27 cellular contexts compared by ENCODE assay signal in the genomic region with DNA sequence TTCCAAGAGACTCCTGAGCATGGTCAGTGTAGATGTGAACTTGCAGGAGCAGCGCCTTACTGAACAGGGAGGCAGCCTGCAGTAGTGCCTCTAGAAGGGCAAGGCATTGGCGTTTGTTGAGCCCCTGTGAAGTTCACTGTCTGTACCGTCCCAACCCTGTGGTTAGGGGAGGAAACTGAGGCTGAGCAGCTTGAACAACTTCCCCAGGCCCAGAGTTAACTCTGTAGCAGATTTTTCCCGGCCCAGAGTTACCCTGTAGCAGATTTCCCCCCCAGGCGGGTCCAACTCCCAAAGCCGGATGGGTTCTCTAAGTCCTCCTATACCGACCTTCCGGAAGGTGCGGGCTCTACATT. TPM values are rescaled to one million over a fixed set of nuclear protein-coding genes. Genes with fewer than 3 reads are reported as not detected.
DNase-seq lines count a peak whose midpoint lies in the region; ATAC-seq and TF ChIP-seq lines count a peak whose summit lies in the region.
"Had no signal": no experiment of that assay in that cellular context is flagged by ENCODE, and none has a peak within 500 bp of the region (broad histone marks: within the 10 kb centered on the region; RNA-seq: fewer than 3 reads in every experiment).

No MANE protein-coding gene starts in this region.

- H3K4me1 ChIP-seq in GM23338 (ENCODE audit: insufficient read depth) (peaks cover 60% of the 10 kb centered on the region), osteoblast (ENCODE audit: insufficient read depth, low read length) (no peaks in the 10 kb centered on the region)
- H3K4me1 ChIP-seq: Caco-2 had no signal

- CTCF ChIA-PET in activated naive CD4-positive, alpha-beta T cell treated with anti-CD3 and anti-CD28 coated beads for 36 hours (lab: Charles Lee), result no interaction called here

- no peaks in the 10 kb centered on the region for H3K36me3 Mint-ChIP-seq in GM23338 (ENCODE audit: low read depth)
- no peaks in the 10 kb centered on the region for H3K36me3 Mint-ChIP-seq in nephron (ENCODE audit: low read depth)
- H3K36me3 Mint-ChIP-seq in activated naive CD4-positive, alpha-beta T cell treated with anti-CD3 and anti-CD28 coated beads for 36 hours (ENCODE audit: low read depth), result no peaks in the 10 kb centered on the region
- no peaks in the 10 kb centered on the region for H3K36me3 Mint-ChIP-seq in activated naive CD8-positive, alpha-beta T cell treated with anti-CD3 and anti-CD28 coated beads, Interleukin-2, amount 50 U/mL, for 24 hours (ENCODE audit: low read depth)
- H3K36me3 Mint-ChIP-seq: CD8-positive, alpha-beta T cell had no signal

- TF ChIP-seq CTCF in GM23338 (conservative IDR thresholded peaks at IDR 0.05; ENCODE audit: low read depth in 2 of 2) (no peak), nephron (IDR thresholded peaks at IDR 0.05; ENCODE audit: unreplicated experiment in 3 of 3) (no peak), osteoblast (IDR thresholded peaks at IDR 0.05; ENCODE audit: extremely low read depth, low read depth, low read length) (no peak)

- H3K4me3 ChIP-seq in GM23338 (peak overlapping the region; percentile 58), osteoblast (ENCODE audit: insufficient read depth, low read length) (no peak overlapping the region)
- H3K4me3 ChIP-seq: HAP-1 had no signal

- H3K4me1 Mint-ChIP-seq in GM23338 (peaks cover 52% of the 10 kb centered on the region), nephron (peaks cover 26% of the 10 kb centered on the region)
- peaks cover 13% of the 10 kb centered on the region for H3K4me1 Mint-ChIP-seq in activated naive CD4-positive, alpha-beta T cell treated with anti-CD3 and anti-CD28 coated beads for 36 hours (ENCODE audit: low read depth)
- H3K4me1 Mint-ChIP-seq in activated naive CD8-positive, alpha-beta T cell treated with anti-CD3 and anti-CD28 coated beads, Interleukin-2, amount 50 U/mL, for 24 hours, result peaks cover 14% of the 10 kb centered on the region

- intact Hi-C loops in activated naive CD4-positive, alpha-beta T cell treated with anti-CD3 and anti-CD28 coated beads for 36 hours (cut with micrococcal nuclease), result no loop called here

- H3K4me2 ChIP-seq in GM23338, result peak overlapping the region; percentile 87
- no peak overlapping the region for H3K4me2 ChIP-seq in osteoblast (ENCODE audit: insufficient read depth, low read length)

- H3K27ac Mint-ChIP-seq in GM23338 (no peak overlapping the region), nephron (peak overlapping the region in 2 of 3 experiments; percentile 21 to 61)
- no peak overlapping the region for H3K27ac Mint-ChIP-seq in activated naive CD4-positive, alpha-beta T cell treated with anti-CD3 and anti-CD28 coated beads for 36 hours
- H3K27ac Mint-ChIP-seq in activated naive CD8-positive, alpha-beta T cell treated with anti-CD3 and anti-CD28 coated beads, Interleukin-2, amount 50 U/mL, for 24 hours, result no peak overlapping the region
- H3K27ac Mint-ChIP-seq: CD8-positive, alpha-beta T cell; HFFc6 had no signal

- H4K20me1 ChIP-seq in GM23338 (replicated peaks; ENCODE audit: insufficient read depth), result peaks cover 15% of the 10 kb centered on the region
- no peaks in the 10 kb centered on the region for H4K20me1 ChIP-seq in osteoblast (ENCODE audit: insufficient read depth, low read length)

- H3K36me3 ChIP-seq in GM23338 (ENCODE audit: insufficient read depth) (no peaks in the 10 kb centered on the region), osteoblast (ENCODE audit: insufficient read depth, low read length) (no peaks in the 10 kb centered on the region)
- H3K36me3 ChIP-seq: HAP-1 had no signal

- H3K9me3 Mint-ChIP-seq in GM23338, result no peaks in the 10 kb centered on the region
- H3K9me3 Mint-ChIP-seq in nephron, result no peaks in the 10 kb centered on the region
- no peaks in the 10 kb centered on the region for H3K9me3 Mint-ChIP-seq in activated naive CD4-positive, alpha-beta T cell treated with anti-CD3 and anti-CD28 coated beads for 36 hours
- no peaks in the 10 kb centered on the region for H3K9me3 Mint-ChIP-seq in activated naive CD8-positive, alpha-beta T cell treated with anti-CD3 and anti-CD28 coated beads, Interleukin-2, amount 50 U/mL, for 24 hours
- H3K9me3 Mint-ChIP-seq: CD8-positive, alpha-beta T cell; HFFc6 had no signal

- peaks cover 100% of the 10 kb centered on the region for H3K27me3 ChIP-seq in GM23338 (ENCODE audit: insufficient read depth)
- peaks cover 24% of the 10 kb centered on the region for H3K27me3 ChIP-seq in osteoblast (ENCODE audit: insufficient read depth, low read length)

- H3K9me2 ChIP-seq in GM23338 (ENCODE audit: insufficient read depth), result no peaks in the 10 kb centered on the region

- ATAC-seq in GM23338, result peak; percentile 3
- no peak for ATAC-seq in activated naive CD8-positive, alpha-beta T cell treated with anti-CD3 and anti-CD28 coated beads, Interleukin-2, amount 50 U/mL, for 24 hours
- ATAC-seq: CD8-positive, alpha-beta T cell had no signal

- H2AFZ ChIP-seq in GM23338, result no peak overlapping the region
- H2AFZ ChIP-seq in osteoblast (ENCODE audit: low read length), result no peak overlapping the region

- H3K27ac ChIP-seq in GM23338 (ENCODE audit: low read depth), result no peak overlapping the region
- H3K27ac ChIP-seq in osteoblast (ENCODE audit: low read depth, low read length), result no peak overlapping the region
- H3K27ac ChIP-seq: C4-2B, RWPE1 had no signal

- H3K4me3 Mint-ChIP-seq in GM23338 (peak overlapping the region; percentile 43; the same call in 1 of the 3 replicates), nephron (peak overlapping the region in 2 of 3 experiments; percentile 41 to 65)
- no peak overlapping the region for H3K4me3 Mint-ChIP-seq in activated naive CD4-positive, alpha-beta T cell treated with anti-CD3 and anti-CD28 coated beads for 36 hours
- no peak overlapping the region for H3K4me3 Mint-ChIP-seq in activated naive CD8-positive, alpha-beta T cell treated with anti-CD3 and anti-CD28 coated beads, Interleukin-2, amount 50 U/mL, for 24 hours
- H3K4me3 Mint-ChIP-seq: CD8-positive, alpha-beta T cell; HFFc6 had no signal

- peak; percentile 47 for DNase-seq in GM23338 (ENCODE audit: low spot score)
- DNase-seq in ecto neural progenitor cell (ENCODE audit: low spot score), result peak; percentile 63
- peak; percentile 73 for DNase-seq in osteoblast (ENCODE audit: insufficient read length, low spot score, missing footprints)
- DNase-seq in NCI-H2081 (lab: John Stamatoyannopoulos, UW), result no peak
- DNase-seq in activated naive CD4-positive, alpha-beta T cell treated with anti-CD3 and anti-CD28 coated beads for 36 hours, result no peak
- no peak for DNase-seq in activated naive CD8-positive, alpha-beta T cell treated with anti-CD3 and anti-CD28 coated beads, Interleukin-2, amount 50 U/mL, for 24 hours
- no peak for DNase-seq in occipital lobe (lab: John Stamatoyannopoulos, UW)
- DNase-seq: Caco-2; CD8-positive, alpha-beta T cell; DMS 273 treated with DMSO at 0.1 percent for 48 hours; DMS79; EL; GF-D8; HFFc6; KG1; MM.1S; NCI-H2029 treated with DMSO at 0.1 percent for 48 hours; NCI-H2171; NCI-H226; NCI-H510A; NCI-H69; SHP77 had no signal

- H3K27me3 Mint-ChIP-seq in GM23338 (ENCODE audit: insufficient read depth, low read depth, poor library complexity), result peaks cover 99% of the 10 kb centered on the region
- peaks cover 99% of the 10 kb centered on the region for H3K27me3 Mint-ChIP-seq in nephron (ENCODE audit: low read depth)
- peaks cover 82% of the 10 kb centered on the region for H3K27me3 Mint-ChIP-seq in activated naive CD4-positive, alpha-beta T cell treated with anti-CD3 and anti-CD28 coated beads for 36 hours (ENCODE audit: low read depth)
- peaks cover 88% of the 10 kb centered on the region for H3K27me3 Mint-ChIP-seq in activated naive CD8-positive, alpha-beta T cell treated with anti-CD3 and anti-CD28 coated beads, Interleukin-2, amount 50 U/mL, for 24 hours

- H3F3A ChIP-seq in GM23338 (replicated peaks; ENCODE audit: low read depth), result peaks cover 17% of the 10 kb centered on the region

- no peaks in the 10 kb centered on the region for H3K79me2 ChIP-seq in GM23338 (replicated peaks; ENCODE audit: insufficient read depth)
- no peaks in the 10 kb centered on the region for H3K79me2 ChIP-seq in osteoblast (ENCODE audit: insufficient read depth, low read length)

- H3K9me3 ChIP-seq in osteoblast (ENCODE audit: low read depth, low read length), result no peaks in the 10 kb centered on the region
- H3K9me3 ChIP-seq: Caco-2, HAP-1 had no signal

TF ChIP-seq in GM23338, 12 proteins besides CTCF, POLR2A, EP300 and RAD21 (continues in another document):
- TF ChIP-seq ZNF114 (CRISPR knock-in tag; IDR thresholded peaks at IDR 0.05), result no peak
- no peak for TF ChIP-seq REST (IDR thresholded peaks at IDR 0.05; ENCODE audit: unreplicated experiment)
- no peak for TF ChIP-seq POLR2AphosphoS5 (IDR thresholded peaks at IDR 0.05; ENCODE audit: low read depth)

RNA-seq across cellular contexts. Expression of gene LMX1B, which starts 9.6 kb away (rescaled TPM):
- total RNA-seq in GM23338 (2014; rRNA removed; shearing (Covaris generic)), result 0.21 TPM in 1 of 2 replicates, not detected in the other
- 0.05 and 0.08 TPM in 2 replicates for polyA plus RNA-seq in GM23338 (2016; fragmentation: Nextera tagmentation; extraction: Ambion mirVana)
- under 0.01 TPM in 2 replicates for total RNA-seq in osteoblast
- total RNA-seq in activated naive CD4-positive, alpha-beta T cell treated with anti-CD3 and anti-CD28 coated beads for 36 hours, result not detected
- total RNA-seq in occipital lobe, result not detected
- total RNA-seq: A673; CD8-positive, alpha-beta T cell; HFFc6 had no signal

Comparison
In these comparisons a context has a peak if more than half of its experiments do, and no peak if none do; other contexts are left out.
1. DNase-seq: peak in GM23338 (single experiment), ecto neural progenitor cell (single experiment) and osteoblast (single experiment); none in NCI-H2081 (0 of 2), activated naive CD4-positive, alpha-beta T cell treated with anti-CD3 and anti-CD28 coated beads for 36 hours (single experiment), activated naive CD8-positive, alpha-beta T cell treated with anti-CD3 and anti-CD28 coated beads, Interleukin-2, amount 50 U/mL, for 24 hours (single experiment) and occipital lobe (single experiment).
2. H3K27ac Mint-ChIP-seq: peak in nephron (2 of 3); none in GM23338 (single experiment), activated naive CD4-positive, alpha-beta T cell treated with anti-CD3 and anti-CD28 coated beads for 36 hours (single experiment) and activated naive CD8-positive, alpha-beta T cell treated with anti-CD3 and anti-CD28 coated beads, Interleukin-2, amount 50 U/mL, for 24 hours (single experiment).
3. H3K4me3 Mint-ChIP-seq: peak in GM23338 (single experiment) and nephron (2 of 3); none in activated naive CD4-positive, alpha-beta T cell treated with anti-CD3 and anti-CD28 coated beads for 36 hours (single experiment) and activated naive CD8-positive, alpha-beta T cell treated with anti-CD3 and anti-CD28 coated beads, Interleukin-2, amount 50 U/mL, for 24 hours (single experiment).